12 cellular contexts compared by ENCODE assay signal in genomic region chr20:10922941-10923340, GRCh38.
DNase-seq lines count a peak whose midpoint lies in the region; ATAC-seq and TF ChIP-seq lines count a peak whose summit lies in the region.
"Had no signal": no experiment of that assay in that cellular context is flagged by ENCODE, and none has a peak within 500 bp of the region (broad histone marks: within the 10 kb centered on the region; RNA-seq: fewer than 3 reads in every experiment).

No MANE protein-coding gene starts in this region.

- no peaks in the 10 kb centered on the region for H3K4me1 ChIP-seq in GM23338 (ENCODE audit: insufficient read depth)
- H3K4me1 ChIP-seq in SK-N-SH (ENCODE audit: control insufficient read depth in 1 of 2, insufficient read depth in 2 of 2, low read depth in 1 of 2, low read length in 1 of 2) = peaks cover 0 to 40% of the 10 kb centered on the region in 2 experiments; a peak in 3 of 4 replicates
- H3K4me1 ChIP-seq in smooth muscle cell (ENCODE audit: low read depth) = no peaks in the 10 kb centered on the region

- H3K27ac ChIP-seq in GM23338 (ENCODE audit: low read depth) (no peak overlapping the region), SK-N-SH (ENCODE audit: low read depth in 2 of 2, low read length in 1 of 2) (peak overlapping the region in 1 of 2 experiments; percentile 91; a peak in 2 of 4 replicates), smooth muscle cell (ENCODE audit: low read depth) (peak overlapping the region; percentile 69), WERI-Rb-1 (no peak overlapping the region)
- H3K27ac ChIP-seq: pancreas had no signal

- peaks cover 11% of the 10 kb centered on the region for H3K4me1 Mint-ChIP-seq in GM23338
- no peaks in the 10 kb centered on the region for H3K4me1 Mint-ChIP-seq in activated CD4-positive, alpha-beta memory T cell treated with anti-CD3 and anti-CD28 coated beads for 36 hours (ENCODE audit: low read depth)
- H3K4me1 Mint-ChIP-seq: central memory CD8-positive, alpha-beta T cell had no signal

- H3F3A ChIP-seq in GM23338 (replicated peaks; ENCODE audit: low read depth) (no peaks in the 10 kb centered on the region), SK-N-SH (replicated peaks; ENCODE audit: insufficient read depth) (peaks cover 25% of the 10 kb centered on the region), smooth muscle cell (ENCODE audit: low read depth) (peaks cover 40% of the 10 kb centered on the region)

- H3K27me3 ChIP-seq in GM23338 (ENCODE audit: insufficient read depth) = no peaks in the 10 kb centered on the region
- H3K27me3 ChIP-seq in SK-N-SH (ENCODE audit: insufficient read depth) = no peaks in the 10 kb centered on the region
- H3K27me3 ChIP-seq in smooth muscle cell (ENCODE audit: low read depth) = no peaks in the 10 kb centered on the region
- no peaks in the 10 kb centered on the region for H3K27me3 ChIP-seq in WERI-Rb-1 (ENCODE audit: insufficient read depth, low read depth, severe bottlenecking)
- H3K27me3 ChIP-seq: pancreas had no signal

- H3K36me3 Mint-ChIP-seq in GM23338 (ENCODE audit: low read depth) = no peaks in the 10 kb centered on the region
- no peaks in the 10 kb centered on the region for H3K36me3 Mint-ChIP-seq in activated CD4-positive, alpha-beta memory T cell treated with anti-CD3 and anti-CD28 coated beads for 36 hours

- H3K4me3 Mint-ChIP-seq in GM23338 = no peak overlapping the region
- no peak overlapping the region for H3K4me3 Mint-ChIP-seq in activated CD4-positive, alpha-beta memory T cell treated with anti-CD3 and anti-CD28 coated beads for 36 hours
- H3K4me3 Mint-ChIP-seq: central memory CD8-positive, alpha-beta T cell had no signal

- 0 out of 2 replicates have a peak, but pooled peaks have one; percentile 9 for TF ChIP-seq RAD21 in SK-N-SH (IDR thresholded peaks at IDR 0.05; ENCODE audit: low read length)

- no peaks in the 10 kb centered on the region for H3K79me2 ChIP-seq in GM23338 (replicated peaks; ENCODE audit: insufficient read depth)
- no peaks in the 10 kb centered on the region for H3K79me2 ChIP-seq in SK-N-SH (ENCODE audit: insufficient read depth)
- no peaks in the 10 kb centered on the region for H3K79me2 ChIP-seq in smooth muscle cell (ENCODE audit: low read depth)

- no peaks in the 10 kb centered on the region for H4K20me1 ChIP-seq in GM23338 (replicated peaks; ENCODE audit: insufficient read depth)
- H4K20me1 ChIP-seq in SK-N-SH (ENCODE audit: insufficient read depth) = no peaks in the 10 kb centered on the region
- no peaks in the 10 kb centered on the region for H4K20me1 ChIP-seq in smooth muscle cell (ENCODE audit: low read depth)

- DNase-seq in GM23338 (ENCODE audit: low spot score) (no peak), SK-N-SH (no peak), fibroblast of villous mesenchyme (ENCODE audit: low read depth) (peak; percentile 95), smooth muscle cell (lab: John Stamatoyannopoulos, UW; ENCODE audit: unreplicated experiment) (no peak), WERI-Rb-1 (no peak), NCI-H446 (lab: John Stamatoyannopoulos, UW) (no peak), NCI-H748 treated with DMSO at 0.1 percent for 48 hours (lab: John Stamatoyannopoulos, UW) (no peak)
- DNase-seq in activated CD4-positive, alpha-beta memory T cell treated with anti-CD3 and anti-CD28 coated beads for 36 hours = no peak
- DNase-seq: activated CD8-positive, alpha-beta memory T cell treated with anti-CD3 and anti-CD28 coated beads, Interleukin-2, amount 50 U/mL, for 48 hours; Kasumi-1; pancreas had no signal

- H3K9me3 ChIP-seq in SK-N-SH = no peaks in the 10 kb centered on the region
- no peaks in the 10 kb centered on the region for H3K9me3 ChIP-seq in smooth muscle cell (replicated peaks; ENCODE audit: low read depth)
- no peaks in the 10 kb centered on the region for H3K9me3 ChIP-seq in WERI-Rb-1 (ENCODE audit: severe bottlenecking)
- H3K9me3 ChIP-seq: pancreas had no signal

- ATAC-seq in GM23338 = no peak

- H3K9me2 ChIP-seq in GM23338 (ENCODE audit: insufficient read depth) = peaks cover 12% of the 10 kb centered on the region; the same call in 1 of the 2 replicates
- H3K9me2 ChIP-seq in SK-N-SH = no peaks in the 10 kb centered on the region

- TF ChIP-seq EP300 in SK-N-SH (IDR thresholded peaks at IDR 0.05; ENCODE audit: borderline replicate concordance in 1 of 2, low read depth in 1 of 2, low read length in 1 of 2) = peak; percentile 48 to 86; a peak in 3 of 4 replicates

- H3K36me3 ChIP-seq in GM23338 (ENCODE audit: insufficient read depth) (no peaks in the 10 kb centered on the region), SK-N-SH (replicated peaks in 1 of 2; ENCODE audit: control insufficient read depth in 1 of 2, insufficient read depth in 2 of 2, low read length in 1 of 2) (no peaks in the 10 kb centered on the region), smooth muscle cell (ENCODE audit: low read depth) (no peaks in the 10 kb centered on the region), WERI-Rb-1 (no peaks in the 10 kb centered on the region)
- H3K36me3 ChIP-seq: pancreas had no signal

- TF ChIP-seq CTCF in GM23338 (conservative IDR thresholded peaks at IDR 0.05; ENCODE audit: low read depth in 2 of 2) (no peak), SK-N-SH (IDR thresholded peaks at IDR 0.05) (no peak), fibroblast of villous mesenchyme (IDR thresholded peaks at IDR 0.05; ENCODE audit: insufficient read depth, low read depth, low read length) (no peak), smooth muscle cell (IDR thresholded peaks at IDR 0.05; ENCODE audit: borderline replicate concordance, insufficient read depth, poor library complexity, severe bottlenecking) (no peak), WERI-Rb-1 (IDR thresholded peaks at IDR 0.05; ENCODE audit: low read depth, low read length) (no peak)

- peak overlapping the region; percentile 35; the same call in 1 of the 2 replicates for H3K9ac ChIP-seq in SK-N-SH
- no peak overlapping the region for H3K9ac ChIP-seq in smooth muscle cell (ENCODE audit: low read depth)

- peak overlapping the region; percentile 54 for H3K27ac Mint-ChIP-seq in GM23338
- no peak overlapping the region for H3K27ac Mint-ChIP-seq in activated CD4-positive, alpha-beta memory T cell treated with anti-CD3 and anti-CD28 coated beads for 36 hours

- H3K4me3 ChIP-seq in GM23338 (no peak overlapping the region), SK-N-SH (ENCODE audit: low read depth in 2 of 2, low read length in 1 of 2) (no peak overlapping the region; a peak in 1 of 4 replicates), fibroblast of villous mesenchyme (ENCODE audit: low read depth, low read length) (no peak overlapping the region), smooth muscle cell (no peak overlapping the region), WERI-Rb-1 (ENCODE audit: low read depth, low read length) (no peak overlapping the region)
- H3K4me3 ChIP-seq: pancreas had no signal

- H3K9me3 Mint-ChIP-seq in GM23338 = no peaks in the 10 kb centered on the region; the same call in 2 of the 3 replicates
- H3K9me3 Mint-ChIP-seq in activated CD4-positive, alpha-beta memory T cell treated with anti-CD3 and anti-CD28 coated beads for 36 hours = no peaks in the 10 kb centered on the region
- H3K9me3 Mint-ChIP-seq: central memory CD8-positive, alpha-beta T cell had no signal

- peak overlapping the region; percentile 76; the same call in 1 of the 2 replicates for H2AFZ ChIP-seq in GM23338
- H2AFZ ChIP-seq in SK-N-SH (ENCODE audit: low read depth) = peak overlapping the region; percentile 42
- no peak overlapping the region for H2AFZ ChIP-seq in smooth muscle cell (ENCODE audit: low read depth)

- CTCF ChIA-PET in SK-N-SH (lab: Yijun Ruan, JAX) = no interaction called here
- CTCF ChIA-PET in activated CD4-positive, alpha-beta memory T cell treated with anti-CD3 and anti-CD28 coated beads for 36 hours (lab: Charles Lee) = no interaction called here

- intact Hi-C loops in activated CD4-positive, alpha-beta memory T cell treated with anti-CD3 and anti-CD28 coated beads for 36 hours (cut with micrococcal nuclease) = no loop called here

- WGBS in SK-N-SH (ENCODE audit: low lambda C conversion rate) = 11% methylated on average over 6 of the region's 6 CpGs
- WGBS in smooth muscle cell (ENCODE audit: low lambda C conversion rate) = 7% methylated on average over 6 of the region's 6 CpGs

- POLR2A ChIA-PET in SK-N-SH (lab: Yijun Ruan, JAX) = no interaction called here
- POLR2A ChIA-PET in activated CD4-positive, alpha-beta memory T cell treated with anti-CD3 and anti-CD28 coated beads for 36 hours (lab: Charles Lee) = no interaction called here

- H3K4me2 ChIP-seq in GM23338 (no peak overlapping the region), SK-N-SH (peak overlapping the region; percentile 42), smooth muscle cell (peak overlapping the region; percentile 75)

- H3K27me3 Mint-ChIP-seq in GM23338 (ENCODE audit: insufficient read depth, low read depth, poor library complexity) = peaks cover 2% of the 10 kb centered on the region
- H3K27me3 Mint-ChIP-seq in activated CD4-positive, alpha-beta memory T cell treated with anti-CD3 and anti-CD28 coated beads for 36 hours = no peaks in the 10 kb centered on the region
- H3K27me3 Mint-ChIP-seq: central memory CD8-positive, alpha-beta T cell had no signal

TF ChIP-seq in GM23338, 12 proteins besides CTCF, POLR2A, EP300 and RAD21 (continues in another document):
- TF ChIP-seq JUNB (IDR thresholded peaks at IDR 0.05; ENCODE audit: unreplicated experiment) (no peak), EZH2 (IDR thresholded peaks at IDR 0.05; ENCODE audit: low read depth, unreplicated experiment) (no peak), EZH2phosphoT487 (IDR thresholded peaks at IDR 0.05; ENCODE audit: unreplicated experiment) (no peak), STAT1 (IDR thresholded peaks at IDR 0.05; ENCODE audit: unreplicated experiment) (no peak)

TF ChIP-seq in SK-N-SH, 30 proteins besides CTCF, POLR2A, EP300 and RAD21 (continues in another document):
- TF ChIP-seq ZBTB33 (IDR thresholded peaks at IDR 0.05; ENCODE audit: borderline replicate concordance, low read depth) = no peak; the same call in 1 of the 2 replicates
- no peak for TF ChIP-seq MXI1 (IDR thresholded peaks at IDR 0.05; ENCODE audit: low read depth, low read length)
